Comparison of ENCODE assay signal across 14 cellular contexts in the genomic region with DNA sequence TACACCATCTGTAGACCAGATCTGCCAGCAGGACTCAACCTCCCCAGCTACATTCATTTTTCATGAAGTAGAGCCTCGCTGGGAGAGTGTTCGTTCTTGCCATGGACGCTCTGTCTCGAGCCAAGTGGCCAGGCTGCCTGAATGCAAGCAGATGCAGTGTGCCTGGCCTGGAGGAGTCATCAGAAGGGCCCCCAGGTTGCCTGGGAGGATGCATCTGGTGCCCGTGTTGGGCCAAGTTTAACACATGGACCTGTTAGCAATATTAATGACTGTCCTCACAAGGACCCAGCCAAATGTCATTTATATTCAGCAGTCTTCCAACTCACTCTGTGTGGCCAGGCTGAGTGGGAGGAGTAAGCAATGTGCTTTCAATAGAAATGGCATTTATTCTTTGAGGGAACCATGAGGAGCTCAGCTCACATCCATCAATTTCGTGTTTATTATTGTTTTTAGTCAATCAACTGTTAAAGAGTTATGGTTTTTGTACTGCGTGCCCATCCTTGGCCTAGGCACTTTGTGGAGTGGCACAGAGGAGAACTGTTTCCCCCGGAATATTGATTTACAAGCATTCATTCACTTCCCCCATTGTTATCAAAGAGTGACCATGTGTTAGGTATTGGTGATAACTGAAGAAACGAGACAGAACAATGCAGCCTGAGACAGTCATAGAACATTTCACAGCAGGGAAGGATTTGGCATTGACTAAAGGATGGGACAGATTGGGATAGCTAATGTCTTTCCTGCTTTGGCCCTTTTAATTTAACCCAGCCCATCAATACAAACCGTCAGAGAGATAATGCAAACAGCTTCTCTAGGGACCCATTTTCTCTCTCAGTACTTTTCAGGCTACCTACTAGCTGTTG.
A peak's percentile ranks its signal among the peaks of the same experiment; 100 is the strongest.
DNase-seq lines count a peak whose midpoint lies in the region; ATAC-seq, FAIRE-seq and TF ChIP-seq lines count a peak whose summit lies in the region.
"Had no signal": no experiment of that assay in that cellular context is flagged by ENCODE, and none has a peak within 500 bp of the region (broad histone marks: within the 10 kb centered on the region; RNA-seq: fewer than 3 reads in every experiment).

No MANE protein-coding gene starts in this region.

- peaks cover 0 to 8% of the 10 kb centered on the region in 2 donors for H3K9me3 Mint-ChIP-seq in stimulated activated naive B cell treated with anti-CD40 and anti-IgM and Interleukin-4, amounts not matched to agents 10 μg/mL and 1 μg/mL and 100 μg/mL, for 72 hours

- H3K36me3 ChIP-seq in kidney (ENCODE audit: control insufficient read depth in 1 of 2, insufficient read depth in 2 of 2, low read length in 2 of 2) (no peaks in the 10 kb centered on the region), lower lobe of right lung (no peaks in the 10 kb centered on the region)

- TF ChIP-seq RAD21 in Ishikawa (IDR thresholded peaks at IDR 0.05; ENCODE audit: low read depth), result no peak

- TF ChIP-seq EP300 in Ishikawa (IDR thresholded peaks at IDR 0.05; ENCODE audit: borderline replicate concordance), result peak; percentile 94

- no peak for TF ChIP-seq CTCF in kidney (IDR thresholded peaks at IDR 0.05; ENCODE audit: borderline replicate concordance, extremely low read depth, insufficient read depth)
- no peak for TF ChIP-seq CTCF in GM10266 (IDR thresholded peaks at IDR 0.05; ENCODE audit: control insufficient read depth, insufficient read depth, low read depth, missing control alignments)
- TF ChIP-seq CTCF in lower lobe of right lung (IDR thresholded peaks at IDR 0.05), result no peak

- H3K4me3 Mint-ChIP-seq in stimulated activated naive B cell treated with anti-CD40 and anti-IgM and Interleukin-4, amounts not matched to agents 10 μg/mL and 1 μg/mL and 100 μg/mL, for 72 hours, result no peak overlapping the region
- H3K4me3 Mint-ChIP-seq: CD14-positive monocyte; CD8-positive, alpha-beta T cell; GM23338 had no signal

- no peaks in the 10 kb centered on the region for H3K27me3 ChIP-seq in lower lobe of right lung (ENCODE audit: low read depth)

- H3K27ac ChIP-seq in kidney (ENCODE audit: low read depth in 2 of 2, low read length in 2 of 2), result no peak overlapping the region
- H3K27ac ChIP-seq in lower lobe of right lung, result no peak overlapping the region
- H3K27ac ChIP-seq: A549 had no signal

- intact Hi-C loops in kidney (cut with DNase I), result no loop called here
- intact Hi-C loops in lower lobe of right lung (cut with DNase I), result no loop called here

- H3K4me1 Mint-ChIP-seq in stimulated activated naive B cell treated with anti-CD40 and anti-IgM and Interleukin-4, amounts not matched to agents 10 μg/mL and 1 μg/mL and 100 μg/mL, for 72 hours, result no peaks in the 10 kb centered on the region
- H3K4me1 Mint-ChIP-seq: CD14-positive monocyte had no signal

- H3K4me3 ChIP-seq in kidney (ENCODE audit: low read length in 2 of 2) (no peak overlapping the region), lower lobe of right lung (no peak overlapping the region)
- H3K4me3 ChIP-seq: A549, GM23338 had no signal

- H3K9ac ChIP-seq in kidney (ENCODE audit: low read length in 2 of 2), result no peak overlapping the region

- H3K9me3 ChIP-seq in kidney (ENCODE audit: control insufficient read depth in 1 of 2, low read length in 2 of 2), result no peaks in the 10 kb centered on the region
- no peaks in the 10 kb centered on the region for H3K9me3 ChIP-seq in lower lobe of right lung
- H3K9me3 ChIP-seq: A549 had no signal

- peak overlapping the region; percentile 16 for H3K27ac Mint-ChIP-seq in stimulated activated naive B cell treated with anti-CD40 and anti-IgM and Interleukin-4, amounts not matched to agents 10 μg/mL and 1 μg/mL and 100 μg/mL, for 72 hours
- H3K27ac Mint-ChIP-seq: CD14-positive monocyte; CD8-positive, alpha-beta T cell; GM23338 had no signal

- peak; percentile 97 for DNase-seq in cerebellar cortex (ENCODE audit: low spot score)
- DNase-seq in kidney, result peak; percentile 36
- DNase-seq in stimulated activated naive B cell treated with anti-CD40 and anti-IgM and Interleukin-4, amounts not matched to agents 10 μg/mL and 1 μg/mL and 100 μg/mL, for 72 hours, result no peak
- no peak for DNase-seq in GM10266 (ENCODE audit: extremely low spot score)
- no peak for DNase-seq in A172 (ENCODE audit: low spot score)
- DNase-seq in lower lobe of right lung, result no peak
- DNase-seq: CD8-positive, alpha-beta T cell; H7; IMR-90 had no signal

- H3K27me3 Mint-ChIP-seq in stimulated activated naive B cell treated with anti-CD40 and anti-IgM and Interleukin-4, amounts not matched to agents 10 μg/mL and 1 μg/mL and 100 μg/mL, for 72 hours, result no peaks in the 10 kb centered on the region

- FAIRE-seq in kidney (lab: Jason Lieb, UNC), result no peak
- FAIRE-seq: A549, GM12891 had no signal

- ATAC-seq in stimulated activated naive B cell treated with anti-CD40 and anti-IgM and Interleukin-4, amounts not matched to agents 10 μg/mL and 1 μg/mL and 100 μg/mL, for 72 hours (replicated peaks), result no peak
- ATAC-seq in lower lobe of right lung, result no peak
- ATAC-seq: A549; CD8-positive, alpha-beta T cell had no signal

- H3K4me1 ChIP-seq in kidney (ENCODE audit: control insufficient read depth in 1 of 2, insufficient read depth in 1 of 2, low read depth in 1 of 2, low read length in 2 of 2) (no peaks in the 10 kb centered on the region), lower lobe of right lung (no peaks in the 10 kb centered on the region)
- H3K4me1 ChIP-seq: A549 had no signal

- no peaks in the 10 kb centered on the region for H3K36me3 Mint-ChIP-seq in stimulated activated naive B cell treated with anti-CD40 and anti-IgM and Interleukin-4, amounts not matched to agents 10 μg/mL and 1 μg/mL and 100 μg/mL, for 72 hours
- H3K36me3 Mint-ChIP-seq: CD14-positive monocyte; CD8-positive, alpha-beta T cell had no signal

TF ChIP-seq in Ishikawa, 13 proteins besides CTCF, POLR2A, EP300 and RAD21:
- TF ChIP-seq TCF12 (IDR thresholded peaks at IDR 0.05; ENCODE audit: low read depth) (peak; percentile 93), EGR1 (IDR thresholded peaks at IDR 0.05) (peak; percentile 68), CEBPB (IDR thresholded peaks at IDR 0.05) (0 out of 2 replicates have a peak, but pooled peaks have one; percentile 5), TAF1 (IDR thresholded peaks at IDR 0.05; ENCODE audit: low read depth) (no peak), USF1 (IDR thresholded peaks at IDR 0.05) (no peak), FOXM1 (IDR thresholded peaks at IDR 0.05; ENCODE audit: borderline replicate concordance, low read depth) (peak; percentile 90), YY1 (IDR thresholded peaks at IDR 0.05; ENCODE audit: low read depth) (0 out of 2 replicates have a peak, but pooled peaks have one; percentile 7), NFIC (IDR thresholded peaks at IDR 0.05) (peak; percentile 83), REST (IDR thresholded peaks at IDR 0.05; ENCODE audit: low read depth) (no peak), TEAD4 (IDR thresholded peaks at IDR 0.05) (peak; percentile 73)
- TF ChIP-seq, protein P1, sequence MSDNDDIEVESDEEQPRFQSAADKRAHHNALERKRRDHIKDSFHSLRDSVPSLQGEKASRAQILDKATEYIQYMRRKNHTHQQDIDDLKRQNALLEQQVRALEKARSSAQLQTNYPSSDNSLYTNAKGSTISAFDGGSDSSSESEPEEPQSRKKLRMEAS (IDR thresholded peaks at IDR 0.05), result peak; percentile 79

Comparison
In these comparisons a context has a peak if more than half of its experiments do, and no peak if none do; other contexts are left out.
1. DNase-seq: peak in cerebellar cortex (single experiment) and kidney (single experiment); none in stimulated activated naive B cell treated with anti-CD40 and anti-IgM and Interleukin-4, amounts not matched to agents 10 μg/mL and 1 μg/mL and 100 μg/mL, for 72 hours (single experiment), GM10266 (single experiment), A172 (single experiment) and lower lobe of right lung (single experiment).